ENCODE assay signal across 1 cellular context in genomic region chr5:90480699-90481098, GRCh38.
A peak's percentile ranks its signal among the peaks of the same experiment; 100 is the strongest.
TF ChIP-seq lines count a peak whose summit lies in the region.

No MANE protein-coding gene starts in this region.

TF ChIP-seq in A549, 52 proteins besides CTCF, POLR2A, EP300 and RAD21 (continued from another document):
- peak; percentile 7 for TF ChIP-seq MAFK (IDR thresholded peaks at IDR 0.05; ENCODE audit: partially characterized antibody)
